28 cellular contexts compared by ENCODE assay signal in genomic region chr6:68317366-68317765, GRCh38.
"Had no signal": no experiment of that assay in that cellular context is flagged by ENCODE, and none has a peak within 500 bp of the region (broad histone marks: within the 10 kb centered on the region; RNA-seq: fewer than 3 reads in every experiment).

No MANE protein-coding gene starts in this region.

- H3K4me3 Mint-ChIP-seq: memory B cell; natural killer cell treated with Interleukin-12 subunit alpha and Interleukin-12 subunit beta and Interleukin-15 and Interleukin-18, amount 100 ng/mL, for 72 hours; neural progenitor cell; stimulated activated memory B cell treated with anti-CD40 and anti-IgM and Interleukin-4, amounts not matched to agents 10 μg/mL and 1 μg/mL and 100 μg/mL, for 72 hours; stimulated activated naive CD8-positive, alpha-beta T cell treated with anti-CD3 and anti-CD28 coated beads, Interleukin-15, Interleukin-2, amounts not matched to agents 100 ng/mL and 50 ng/mL, for 24 hours had no signal

- H3K4me2 ChIP-seq: hepatocyte, neural progenitor cell had no signal

- H3K36me3 Mint-ChIP-seq: memory B cell; neural progenitor cell; stimulated activated memory B cell treated with anti-CD40 and anti-IgM and Interleukin-4, amounts not matched to agents 10 μg/mL and 1 μg/mL and 100 μg/mL, for 72 hours had no signal

- ATAC-seq: left cardiac atrium; lower lobe of right lung; natural killer cell treated with Interleukin-12 subunit alpha and Interleukin-12 subunit beta and Interleukin-15 and Interleukin-18, amount 100 ng/mL, for 72 hours; right cardiac atrium; stimulated activated memory B cell treated with anti-CD40 and anti-IgM and Interleukin-4, amounts not matched to agents 10 μg/mL and 1 μg/mL and 100 μg/mL, for 72 hours; upper lobe of right lung had no signal

- H3K9me3 Mint-ChIP-seq: neural progenitor cell; stimulated activated memory B cell treated with anti-CD40 and anti-IgM and Interleukin-4, amounts not matched to agents 10 μg/mL and 1 μg/mL and 100 μg/mL, for 72 hours had no signal

- H3K4me1 ChIP-seq: esophagus muscularis mucosa, left ventricle myocardium inferior, lower lobe of right lung, neural progenitor cell, tibial nerve, upper lobe of right lung, vagina had no signal

- H3K27ac Mint-ChIP-seq: memory B cell; natural killer cell treated with Interleukin-12 subunit alpha and Interleukin-12 subunit beta and Interleukin-15 and Interleukin-18, amount 100 ng/mL, for 72 hours; neural progenitor cell; progenitor cell of endocrine pancreas; stimulated activated memory B cell treated with anti-CD40 and anti-IgM and Interleukin-4, amounts not matched to agents 10 μg/mL and 1 μg/mL and 100 μg/mL, for 72 hours; stimulated activated naive CD8-positive, alpha-beta T cell treated with anti-CD3 and anti-CD28 coated beads, Interleukin-15, Interleukin-2, amounts not matched to agents 100 ng/mL and 50 ng/mL, for 24 hours had no signal

- H3K9me3 ChIP-seq: esophagus muscularis mucosa, left ventricle myocardium inferior, lower lobe of right lung, ovary, tibial nerve, upper lobe of right lung, vagina had no signal

- H3K4me3 ChIP-seq: dorsolateral prefrontal cortex, esophagus muscularis mucosa, hepatocyte, left ventricle myocardium inferior, lower lobe of right lung, neural progenitor cell, ovary, tibial nerve, upper lobe of right lung, vagina had no signal

- H3K36me3 ChIP-seq: esophagus muscularis mucosa, left ventricle myocardium inferior, lower lobe of right lung, neural progenitor cell, ovary, tibial nerve, upper lobe of right lung, vagina had no signal

- H3K27ac ChIP-seq: dorsolateral prefrontal cortex, epithelial cell of prostate, esophagus muscularis mucosa, hepatocyte, left ventricle myocardium inferior, lower lobe of right lung, neural progenitor cell, ovary, tibial nerve, upper lobe of right lung, vagina had no signal

- H3K4me1 Mint-ChIP-seq: memory B cell; neural progenitor cell; stimulated activated memory B cell treated with anti-CD40 and anti-IgM and Interleukin-4, amounts not matched to agents 10 μg/mL and 1 μg/mL and 100 μg/mL, for 72 hours had no signal

- DNase-seq: cortex of kidney; dorsolateral prefrontal cortex; effector memory CD4-positive, alpha-beta T cell; foreskin melanocyte; head of caudate nucleus; kidney; left cardiac atrium; left ventricle myocardium inferior; lower lobe of right lung; midbrain; nucleus accumbens; ovary; right cardiac atrium; small intestine; stimulated activated CD4-positive, alpha-beta T cell treated with anti-CD3 and anti-CD28 coated beads, Interleukin-2, amount 100 ng/mL, for 48 hours; upper lobe of right lung had no signal

- H3K27me3 Mint-ChIP-seq: memory B cell; natural killer cell treated with Interleukin-12 subunit alpha and Interleukin-12 subunit beta and Interleukin-15 and Interleukin-18, amount 100 ng/mL, for 72 hours; progenitor cell of endocrine pancreas; stimulated activated memory B cell treated with anti-CD40 and anti-IgM and Interleukin-4, amounts not matched to agents 10 μg/mL and 1 μg/mL and 100 μg/mL, for 72 hours; stimulated activated naive CD8-positive, alpha-beta T cell treated with anti-CD3 and anti-CD28 coated beads, Interleukin-15, Interleukin-2, amounts not matched to agents 100 ng/mL and 50 ng/mL, for 24 hours had no signal

- H3K79me2 ChIP-seq: hepatocyte had no signal

- H3K9ac ChIP-seq: neural progenitor cell had no signal

- FAIRE-seq: endometrium, kidney, small intestine had no signal

- H2AFZ ChIP-seq: hepatocyte, neural progenitor cell had no signal

- H3K27me3 ChIP-seq: dorsolateral prefrontal cortex, esophagus muscularis mucosa, hepatocyte, neural progenitor cell, ovary, tibial nerve, upper lobe of right lung, vagina had no signal
